Comparison of ENCODE assay signal across 1 cellular context in the genomic region with DNA sequence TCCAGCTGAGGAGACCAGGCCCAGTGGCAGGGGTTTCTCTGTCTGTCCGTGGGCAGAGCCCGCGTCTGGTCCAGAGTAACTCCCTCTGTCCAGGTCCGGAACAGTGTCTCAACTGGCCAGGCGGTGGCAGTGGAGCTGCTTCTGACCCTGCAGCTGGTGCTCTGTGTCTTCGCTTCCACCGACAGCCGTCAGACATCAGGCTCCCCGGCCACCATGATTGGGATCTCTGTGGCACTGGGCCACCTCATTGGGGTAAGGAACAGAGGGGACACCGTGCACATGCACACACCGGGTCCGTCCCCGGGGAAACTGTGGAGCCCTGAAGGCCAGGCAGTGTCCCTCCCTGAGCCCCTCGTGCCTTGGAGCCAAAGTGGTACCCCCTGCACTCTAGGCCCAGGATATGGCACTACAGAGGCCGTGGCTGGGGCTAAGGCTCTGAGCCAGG.
TF ChIP-seq lines count a peak whose summit lies in the region.

No MANE protein-coding gene starts in this region.

TF ChIP-seq in HCT116, 20 proteins besides CTCF, POLR2A, EP300 and RAD21 (continued from another document):
- TF ChIP-seq, protein P1, sequence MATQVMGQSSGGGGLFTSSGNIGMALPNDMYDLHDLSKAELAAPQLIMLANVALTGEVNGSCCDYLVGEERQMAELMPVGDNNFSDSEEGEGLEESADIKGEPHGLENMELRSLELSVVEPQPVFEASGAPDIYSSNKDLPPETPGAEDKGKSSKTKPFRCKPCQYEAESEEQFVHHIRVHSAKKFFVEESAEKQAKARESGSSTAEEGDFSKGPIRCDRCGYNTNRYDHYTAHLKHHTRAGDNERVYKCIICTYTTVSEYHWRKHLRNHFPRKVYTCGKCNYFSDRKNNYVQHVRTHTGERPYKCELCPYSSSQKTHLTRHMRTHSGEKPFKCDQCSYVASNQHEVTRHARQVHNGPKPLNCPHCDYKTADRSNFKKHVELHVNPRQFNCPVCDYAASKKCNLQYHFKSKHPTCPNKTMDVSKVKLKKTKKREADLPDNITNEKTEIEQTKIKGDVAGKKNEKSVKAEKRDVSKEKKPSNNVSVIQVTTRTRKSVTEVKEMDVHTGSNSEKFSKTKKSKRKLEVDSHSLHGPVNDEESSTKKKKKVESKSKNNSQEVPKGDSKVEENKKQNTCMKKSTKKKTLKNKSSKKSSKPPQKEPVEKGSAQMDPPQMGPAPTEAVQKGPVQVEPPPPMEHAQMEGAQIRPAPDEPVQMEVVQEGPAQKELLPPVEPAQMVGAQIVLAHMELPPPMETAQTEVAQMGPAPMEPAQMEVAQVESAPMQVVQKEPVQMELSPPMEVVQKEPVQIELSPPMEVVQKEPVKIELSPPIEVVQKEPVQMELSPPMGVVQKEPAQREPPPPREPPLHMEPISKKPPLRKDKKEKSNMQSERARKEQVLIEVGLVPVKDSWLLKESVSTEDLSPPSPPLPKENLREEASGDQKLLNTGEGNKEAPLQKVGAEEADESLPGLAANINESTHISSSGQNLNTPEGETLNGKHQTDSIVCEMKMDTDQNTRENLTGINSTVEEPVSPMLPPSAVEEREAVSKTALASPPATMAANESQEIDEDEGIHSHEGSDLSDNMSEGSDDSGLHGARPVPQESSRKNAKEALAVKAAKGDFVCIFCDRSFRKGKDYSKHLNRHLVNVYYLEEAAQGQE (IDR thresholded peaks at IDR 0.05; ENCODE audit: low read depth) = no peak
- TF ChIP-seq ZBTB33 (IDR thresholded peaks at IDR 0.05; ENCODE audit: extremely low read depth, insufficient replicate concordance, low read length) = no peak
- TF ChIP-seq YY1 (IDR thresholded peaks at IDR 0.05; ENCODE audit: extremely low read depth, insufficient replicate concordance, low read depth, low read length) = no peak
- no peak for TF ChIP-seq TCF7L2 (IDR thresholded peaks at IDR 0.05; ENCODE audit: borderline replicate concordance, extremely low read depth, insufficient read depth, insufficient read length)
- TF ChIP-seq SP1 (IDR thresholded peaks at IDR 0.05; ENCODE audit: low read depth) = no peak
- TF ChIP-seq ZNF274 (IDR thresholded peaks at IDR 0.05; ENCODE audit: low read depth, low read length) = no peak
- TF ChIP-seq, protein P2, sequence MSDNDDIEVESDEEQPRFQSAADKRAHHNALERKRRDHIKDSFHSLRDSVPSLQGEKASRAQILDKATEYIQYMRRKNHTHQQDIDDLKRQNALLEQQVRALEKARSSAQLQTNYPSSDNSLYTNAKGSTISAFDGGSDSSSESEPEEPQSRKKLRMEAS (IDR thresholded peaks at IDR 0.05) = no peak
- no peak for TF ChIP-seq CEBPB (IDR thresholded peaks at IDR 0.05; ENCODE audit: low read depth)
- no peak for TF ChIP-seq SRF (IDR thresholded peaks at IDR 0.05; ENCODE audit: low read depth)
- no peak for TF ChIP-seq ZFX (IDR thresholded peaks at IDR 0.05)
